ENCODE assay signal across 1 cellular context in the genomic region with DNA sequence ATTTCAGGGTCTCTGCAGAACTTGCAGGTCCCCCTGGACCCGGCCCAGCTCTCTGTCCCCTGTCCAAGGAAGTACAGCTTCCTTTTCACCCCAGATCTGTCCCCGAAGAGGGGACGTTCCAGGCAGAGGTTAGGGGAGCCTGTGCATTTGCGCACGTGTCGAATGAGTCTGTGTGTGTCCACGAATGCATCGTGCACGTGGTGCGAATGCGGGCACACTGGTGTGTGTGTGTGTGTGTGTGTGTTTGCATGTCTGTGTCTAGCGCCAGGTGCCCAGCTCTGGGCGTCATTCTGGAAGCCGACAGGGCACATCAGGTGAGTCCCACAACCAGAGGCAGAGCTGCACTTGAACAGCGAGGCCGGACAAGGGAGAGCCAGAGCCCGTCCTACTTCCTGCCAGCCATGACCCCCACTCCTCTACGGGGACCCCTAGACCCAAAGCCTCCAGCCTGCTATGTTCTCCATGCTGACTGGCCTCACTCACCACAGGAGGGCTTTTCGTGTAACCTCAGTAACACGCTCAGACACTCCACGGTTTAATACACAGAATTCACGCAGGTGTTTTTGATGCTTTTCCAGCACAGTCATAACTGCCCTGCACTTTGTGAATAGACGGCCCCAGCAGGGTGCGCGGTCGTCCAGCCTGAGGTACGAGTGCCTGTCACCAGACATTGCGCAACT.
TF ChIP-seq lines count a peak whose summit lies in the region.

No MANE protein-coding gene starts in this region.

TF ChIP-seq in HCT116, 20 proteins besides CTCF, POLR2A, EP300 and RAD21 (continued from another document):
- TF ChIP-seq, protein P1, sequence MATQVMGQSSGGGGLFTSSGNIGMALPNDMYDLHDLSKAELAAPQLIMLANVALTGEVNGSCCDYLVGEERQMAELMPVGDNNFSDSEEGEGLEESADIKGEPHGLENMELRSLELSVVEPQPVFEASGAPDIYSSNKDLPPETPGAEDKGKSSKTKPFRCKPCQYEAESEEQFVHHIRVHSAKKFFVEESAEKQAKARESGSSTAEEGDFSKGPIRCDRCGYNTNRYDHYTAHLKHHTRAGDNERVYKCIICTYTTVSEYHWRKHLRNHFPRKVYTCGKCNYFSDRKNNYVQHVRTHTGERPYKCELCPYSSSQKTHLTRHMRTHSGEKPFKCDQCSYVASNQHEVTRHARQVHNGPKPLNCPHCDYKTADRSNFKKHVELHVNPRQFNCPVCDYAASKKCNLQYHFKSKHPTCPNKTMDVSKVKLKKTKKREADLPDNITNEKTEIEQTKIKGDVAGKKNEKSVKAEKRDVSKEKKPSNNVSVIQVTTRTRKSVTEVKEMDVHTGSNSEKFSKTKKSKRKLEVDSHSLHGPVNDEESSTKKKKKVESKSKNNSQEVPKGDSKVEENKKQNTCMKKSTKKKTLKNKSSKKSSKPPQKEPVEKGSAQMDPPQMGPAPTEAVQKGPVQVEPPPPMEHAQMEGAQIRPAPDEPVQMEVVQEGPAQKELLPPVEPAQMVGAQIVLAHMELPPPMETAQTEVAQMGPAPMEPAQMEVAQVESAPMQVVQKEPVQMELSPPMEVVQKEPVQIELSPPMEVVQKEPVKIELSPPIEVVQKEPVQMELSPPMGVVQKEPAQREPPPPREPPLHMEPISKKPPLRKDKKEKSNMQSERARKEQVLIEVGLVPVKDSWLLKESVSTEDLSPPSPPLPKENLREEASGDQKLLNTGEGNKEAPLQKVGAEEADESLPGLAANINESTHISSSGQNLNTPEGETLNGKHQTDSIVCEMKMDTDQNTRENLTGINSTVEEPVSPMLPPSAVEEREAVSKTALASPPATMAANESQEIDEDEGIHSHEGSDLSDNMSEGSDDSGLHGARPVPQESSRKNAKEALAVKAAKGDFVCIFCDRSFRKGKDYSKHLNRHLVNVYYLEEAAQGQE (IDR thresholded peaks at IDR 0.05; ENCODE audit: low read depth), result no peak
- TF ChIP-seq CEBPB (IDR thresholded peaks at IDR 0.05; ENCODE audit: low read depth), result peak; percentile 19; the same call in 1 of the 2 replicates
- no peak for TF ChIP-seq ELF1 (IDR thresholded peaks at IDR 0.05; ENCODE audit: borderline replicate concordance, low read depth)
